Comparison of ENCODE assay signal across 19 cellular contexts in genomic region chr4:54367059-54367458, GRCh38.
DNase-seq lines count a peak whose midpoint lies in the region; ATAC-seq and TF ChIP-seq lines count a peak whose summit lies in the region.
"Had no signal": no experiment of that assay in that cellular context is flagged by ENCODE, and none has a peak within 500 bp of the region (broad histone marks: within the 10 kb centered on the region; RNA-seq: fewer than 3 reads in every experiment).

No MANE protein-coding gene starts in this region.

- H3K27ac ChIP-seq in OCI-LY1 (ENCODE audit: low read depth, low read length, poor library complexity, severe bottlenecking) (no peak overlapping the region), brain microvascular endothelial cell (no peak overlapping the region), spleen (no peak overlapping the region)
- H3K27ac ChIP-seq: BLaER1 treated with 17β-estradiol and CSF1 and Interleukin-3, amounts not matched to agents 10 nM and 100 nM had no signal

- 67 to 89% (median 77%) methylated on average over 1 of the region's 1 CpG for WGBS in spleen, 5 donors

- no peaks in the 10 kb centered on the region for H3K9me2 ChIP-seq in OCI-LY1 (ENCODE audit: low read depth, low read length)

- H3K4me1 ChIP-seq in OCI-LY1 (ENCODE audit: insufficient read depth, low read length, severe bottlenecking) (no peaks in the 10 kb centered on the region), spleen (no peaks in the 10 kb centered on the region)
- H3K4me1 ChIP-seq: BLaER1 treated with 17β-estradiol and CSF1 and Interleukin-3, amounts not matched to agents 10 nM and 100 nM had no signal

- H3K36me3 ChIP-seq in OCI-LY1 (ENCODE audit: insufficient read depth, low read length) = no peaks in the 10 kb centered on the region
- no peaks in the 10 kb centered on the region for H3K36me3 ChIP-seq in brain microvascular endothelial cell (replicated peaks)
- no peaks in the 10 kb centered on the region for H3K36me3 ChIP-seq in spleen
- H3K36me3 ChIP-seq: BLaER1 treated with 17β-estradiol and CSF1 and Interleukin-3, amounts not matched to agents 10 nM and 100 nM had no signal

- no peaks in the 10 kb centered on the region for H3F3A ChIP-seq in OCI-LY1 (ENCODE audit: insufficient read depth, low read length)

- H3K4me3 Mint-ChIP-seq in HFFc6 = no peak overlapping the region
- H3K4me3 Mint-ChIP-seq in activated T-helper 1 cell treated with anti-CD3 and anti-CD28 coated beads, Interleukin-12 subunit alpha, Interleukin-12 subunit beta, Interleukin-2, Interleukin-4 antibody, amounts not matched to agents 30 ng/mL and 10 ng/mL and 1 ng/mL, durations not matched to agents 14 hours and 24 hours and 36 hours = no peak overlapping the region
- H3K4me3 Mint-ChIP-seq: CD8-positive, alpha-beta T cell had no signal

- H3K36me3 Mint-ChIP-seq in HFFc6 (ENCODE audit: low read depth) = no peaks in the 10 kb centered on the region
- H3K36me3 Mint-ChIP-seq in activated T-helper 1 cell treated with anti-CD3 and anti-CD28 coated beads, Interleukin-12 subunit alpha, Interleukin-12 subunit beta, Interleukin-2, Interleukin-4 antibody, amounts not matched to agents 30 ng/mL and 10 ng/mL and 1 ng/mL, durations not matched to agents 14 hours and 24 hours and 36 hours (ENCODE audit: low read depth) = no peaks in the 10 kb centered on the region
- H3K36me3 Mint-ChIP-seq: CD8-positive, alpha-beta T cell had no signal

- no peak overlapping the region for H3K9ac ChIP-seq in OCI-LY1 (ENCODE audit: low read length)
- H3K9ac ChIP-seq: BLaER1 treated with 17β-estradiol and CSF1 and Interleukin-3, amounts not matched to agents 10 nM and 100 nM had no signal

- in situ Hi-C loops in brain microvascular endothelial cell (cut with HindIII; ENCODE audit: low pct_ligation_motif_present, low sequenced_read_pairs) = no loop called here

- peaks cover 8% of the 10 kb centered on the region for H3K4me1 Mint-ChIP-seq in HFFc6 (ENCODE audit: low read depth)
- H3K4me1 Mint-ChIP-seq in activated T-helper 1 cell treated with anti-CD3 and anti-CD28 coated beads, Interleukin-12 subunit alpha, Interleukin-12 subunit beta, Interleukin-2, Interleukin-4 antibody, amounts not matched to agents 30 ng/mL and 10 ng/mL and 1 ng/mL, durations not matched to agents 14 hours and 24 hours and 36 hours (ENCODE audit: low read depth) = no peaks in the 10 kb centered on the region

- DNase-seq in HFFc6 (no peak), brain microvascular endothelial cell (no peak), spleen (no peak), activated gamma-delta T cell (lab: John Stamatoyannopoulos, UW) (no peak)
- no peak for DNase-seq in activated T-helper 1 cell treated with anti-CD3 and anti-CD28 coated beads, Interleukin-12 subunit alpha, Interleukin-12 subunit beta, Interleukin-2, Interleukin-4 antibody, amounts not matched to agents 30 ng/mL and 10 ng/mL and 1 ng/mL, durations not matched to agents 14 hours and 24 hours and 36 hours (ENCODE audit: low spot score)
- DNase-seq: ACHN; CD8-positive, alpha-beta T cell; DND-41; MM.1S; NCI-H1048; NCI-H1417 treated with DMSO at 0.1 percent for 48 hours; NCI-H187; NCI-H2107; NK-92 treated with Interleukin-12 subunit alpha and Interleukin-12 subunit beta, amount 100 ng/mL, for 24 hours; PC-3; SHP77 had no signal

- peak; percentile 17; the same call in 1 of the 2 replicates for TF ChIP-seq CTCF in HFFc6 (IDR thresholded peaks at IDR 0.05)
- 0 out of 2 replicates have a peak, but pooled peaks have one; percentile 11 for TF ChIP-seq CTCF in OCI-LY1 (IDR thresholded peaks at IDR 0.05; ENCODE audit: low read length)
- peak; percentile 23 for TF ChIP-seq CTCF in brain microvascular endothelial cell (IDR thresholded peaks at IDR 0.05; ENCODE audit: low read depth, low read length, missing control alignments)
- no peak for TF ChIP-seq CTCF in spleen (IDR thresholded peaks at IDR 0.05 in 8 of 11, conservative IDR thresholded peaks at IDR 0.05 in 3 of 11)

- intact Hi-C loops in spleen (cut with DNase I; ENCODE audit: low total_unique reads) = no loop called here
- intact Hi-C loops in activated T-helper 1 cell treated with anti-CD3 and anti-CD28 coated beads, Interleukin-12 subunit alpha, Interleukin-12 subunit beta, Interleukin-2, Interleukin-4 antibody, amounts not matched to agents 30 ng/mL and 10 ng/mL and 1 ng/mL, durations not matched to agents 14 hours and 24 hours and 36 hours (cut with micrococcal nuclease) = no loop called here

- H3K27ac Mint-ChIP-seq in HFFc6 = no peak overlapping the region
- no peak overlapping the region for H3K27ac Mint-ChIP-seq in activated T-helper 1 cell treated with anti-CD3 and anti-CD28 coated beads, Interleukin-12 subunit alpha, Interleukin-12 subunit beta, Interleukin-2, Interleukin-4 antibody, amounts not matched to agents 30 ng/mL and 10 ng/mL and 1 ng/mL, durations not matched to agents 14 hours and 24 hours and 36 hours
- H3K27ac Mint-ChIP-seq: CD8-positive, alpha-beta T cell had no signal

- H4K20me1 ChIP-seq in OCI-LY1 (ENCODE audit: insufficient read depth, low read length) = no peaks in the 10 kb centered on the region
- H4K20me1 ChIP-seq: BLaER1 treated with 17β-estradiol and CSF1 and Interleukin-3, amounts not matched to agents 10 nM and 100 nM had no signal

- H3K9me3 Mint-ChIP-seq in HFFc6 = no peaks in the 10 kb centered on the region
- H3K9me3 Mint-ChIP-seq in activated T-helper 1 cell treated with anti-CD3 and anti-CD28 coated beads, Interleukin-12 subunit alpha, Interleukin-12 subunit beta, Interleukin-2, Interleukin-4 antibody, amounts not matched to agents 30 ng/mL and 10 ng/mL and 1 ng/mL, durations not matched to agents 14 hours and 24 hours and 36 hours = no peaks in the 10 kb centered on the region
- H3K9me3 Mint-ChIP-seq: CD8-positive, alpha-beta T cell had no signal

- no peak for TF ChIP-seq POLR2A in spleen (IDR thresholded peaks at IDR 0.05)

- no peak overlapping the region for H3K4me3 ChIP-seq in OCI-LY1 (ENCODE audit: low read depth, low read length, poor library complexity, severe bottlenecking)
- H3K4me3 ChIP-seq in brain microvascular endothelial cell (ENCODE audit: low read depth, low read length) = no peak overlapping the region
- H3K4me3 ChIP-seq in spleen = no peak overlapping the region
- H3K4me3 ChIP-seq: BLaER1 treated with 17β-estradiol and CSF1 and Interleukin-3, amounts not matched to agents 10 nM and 100 nM had no signal

- H3K4me2 ChIP-seq in OCI-LY1 (ENCODE audit: low read length) = no peak overlapping the region
- H3K4me2 ChIP-seq: BLaER1 treated with 17β-estradiol and CSF1 and Interleukin-3, amounts not matched to agents 10 nM and 100 nM had no signal

- no peaks in the 10 kb centered on the region for H3K79me2 ChIP-seq in OCI-LY1 (ENCODE audit: insufficient read depth, low read length)

- no peak for ATAC-seq in GM21825 (IDR thresholded peaks at IDR 0.05; ENCODE audit: unreplicated experiment)
- ATAC-seq: CD8-positive, alpha-beta T cell; PC-3 had no signal

- no peak overlapping the region for H2AFZ ChIP-seq in OCI-LY1 (ENCODE audit: low read length)

- H3K27me3 Mint-ChIP-seq in HFFc6 (ENCODE audit: insufficient read depth) = peaks cover 12% of the 10 kb centered on the region
- peaks cover 9% of the 10 kb centered on the region for H3K27me3 Mint-ChIP-seq in activated T-helper 1 cell treated with anti-CD3 and anti-CD28 coated beads, Interleukin-12 subunit alpha, Interleukin-12 subunit beta, Interleukin-2, Interleukin-4 antibody, amounts not matched to agents 30 ng/mL and 10 ng/mL and 1 ng/mL, durations not matched to agents 14 hours and 24 hours and 36 hours (ENCODE audit: insufficient read depth)

- H3K9me3 ChIP-seq in OCI-LY1 (ENCODE audit: low read length) = no peaks in the 10 kb centered on the region
- H3K9me3 ChIP-seq in spleen = no peaks in the 10 kb centered on the region
- H3K9me3 ChIP-seq: BLaER1 treated with 17β-estradiol and CSF1 and Interleukin-3, amounts not matched to agents 10 nM and 100 nM had no signal

- H3K27me3 ChIP-seq in OCI-LY1 (ENCODE audit: insufficient read depth, low read length) (no peaks in the 10 kb centered on the region), brain microvascular endothelial cell (replicated peaks) (no peaks in the 10 kb centered on the region), spleen (replicated peaks in 1 of 7) (no peaks in the 10 kb centered on the region)
- H3K27me3 ChIP-seq: BLaER1 treated with 17β-estradiol and CSF1 and Interleukin-3, amounts not matched to agents 10 nM and 100 nM had no signal

Comparison
In these comparisons a context has a peak if more than half of its experiments do, and no peak if none do; other contexts are left out.
1. CTCF ChIP-seq: peak in HFFc6 (single experiment), OCI-LY1 (single experiment) and brain microvascular endothelial cell (single experiment); none in spleen (0 of 11).